Comparison of ENCODE assay signal across 9 cellular contexts in genomic region chr7:129169171-129169643, GRCh38. TPM values are rescaled to one million over a fixed set of nuclear protein-coding genes. Genes with fewer than 3 reads are reported as not detected.
DNase-seq lines count a peak whose midpoint lies in the region; ATAC-seq, FAIRE-seq and TF ChIP-seq lines count a peak whose summit lies in the region.
"Had no signal": no experiment of that assay in that cellular context is flagged by ENCODE, and none has a peak within 500 bp of the region (broad histone marks: within the 10 kb centered on the region; RNA-seq: fewer than 3 reads in every experiment).

No MANE protein-coding gene starts in this region.

- WGBS in lower leg skin, 2 donors, result 8 to 10% methylated on average over 30 to 33 of the region's 46 CpGs

- H3K36me3 ChIP-seq in Peyer's patch, result no peaks in the 10 kb centered on the region

- peak overlapping the region; percentile 79 to 80 for H3K4me3 Mint-ChIP-seq in stimulated activated naive B cell treated with anti-CD40 and anti-IgM and Interleukin-4, amounts not matched to agents 10 μg/mL and 1 μg/mL and 100 μg/mL, for 72 hours

- TF ChIP-seq POLR2A in Peyer's patch (IDR thresholded peaks at IDR 0.05) (no peak), lower leg skin (IDR thresholded peaks at IDR 0.05) (no peak)

- peak overlapping the region; percentile 44 to 56 (median 54) for H3K4me3 ChIP-seq in Peyer's patch
- H3K4me3 ChIP-seq in cardiac fibroblast (replicated peaks in 1 of 2; ENCODE audit: low read depth in 2 of 2, low read length in 2 of 2), result peak overlapping the region; percentile 43 to 49
- peak overlapping the region; percentile 7 for H3K4me3 ChIP-seq in lower leg skin (ENCODE audit: low read depth, poor library complexity, severe bottlenecking)
- H3K4me3 ChIP-seq: A549 had no signal

- H3K4me1 Mint-ChIP-seq in stimulated activated naive B cell treated with anti-CD40 and anti-IgM and Interleukin-4, amounts not matched to agents 10 μg/mL and 1 μg/mL and 100 μg/mL, for 72 hours, result peaks cover 42 to 70% of the 10 kb centered on the region in 2 donors

- peak overlapping the region; percentile 50 to 80 (median 60) for H3K27ac ChIP-seq in Peyer's patch
- H3K27ac ChIP-seq: A549 had no signal

- H3K9me3 ChIP-seq in Peyer's patch, result no peaks in the 10 kb centered on the region
- H3K9me3 ChIP-seq: A549 had no signal

- H3K27me3 Mint-ChIP-seq in stimulated activated naive B cell treated with anti-CD40 and anti-IgM and Interleukin-4, amounts not matched to agents 10 μg/mL and 1 μg/mL and 100 μg/mL, for 72 hours, result no peaks in the 10 kb centered on the region

- intact Hi-C loops in lower leg skin (cut with DNase I; ENCODE audit: low total_unique reads), result no loop called here

- DNase-seq in NCI-H1436 (lab: John Stamatoyannopoulos, UW) (peak; percentile 51), NCI-H1436 treated with DMSO at 0.1 percent for 48 hours (lab: John Stamatoyannopoulos, UW) (no peak), Peyer's patch (peak; percentile 58 to 68 (median 61)), cardiac fibroblast (ENCODE audit: low read depth in 2 of 2) (peak in 1 of 2 donors; percentile 39), lower leg skin (ENCODE audit: low spot score in 2 of 2) (peak in 1 of 2 donors; percentile 89), D721Med (ENCODE audit: insufficient read length, low spot score) (no peak), NK-92 (lab: John Stamatoyannopoulos, UW; ENCODE audit: unreplicated experiment) (no peak)
- DNase-seq in stimulated activated naive B cell treated with anti-CD40 and anti-IgM and Interleukin-4, amounts not matched to agents 10 μg/mL and 1 μg/mL and 100 μg/mL, for 72 hours, result no peak

- peaks cover 0 to 9% (median 4%) of the 10 kb centered on the region in 4 donors for H3K4me1 ChIP-seq in Peyer's patch
- H3K4me1 ChIP-seq: A549 had no signal

- peak overlapping the region; percentile 90 for H3K27ac Mint-ChIP-seq in stimulated activated naive B cell treated with anti-CD40 and anti-IgM and Interleukin-4, amounts not matched to agents 10 μg/mL and 1 μg/mL and 100 μg/mL, for 72 hours

- H3K36me3 Mint-ChIP-seq in stimulated activated naive B cell treated with anti-CD40 and anti-IgM and Interleukin-4, amounts not matched to agents 10 μg/mL and 1 μg/mL and 100 μg/mL, for 72 hours, result peaks cover 35 to 71% of the 10 kb centered on the region in 2 donors

- H3K9me3 Mint-ChIP-seq in stimulated activated naive B cell treated with anti-CD40 and anti-IgM and Interleukin-4, amounts not matched to agents 10 μg/mL and 1 μg/mL and 100 μg/mL, for 72 hours, result no peaks in the 10 kb centered on the region

- no peak for FAIRE-seq in D721Med (lab: Jason Lieb, UNC)
- FAIRE-seq: A549 had no signal

- peak; percentile 34 to 54 for ATAC-seq in stimulated activated naive B cell treated with anti-CD40 and anti-IgM and Interleukin-4, amounts not matched to agents 10 μg/mL and 1 μg/mL and 100 μg/mL, for 72 hours (replicated peaks)

- H3K27me3 ChIP-seq in Peyer's patch, result no peaks in the 10 kb centered on the region

- no peak for TF ChIP-seq CTCF in Peyer's patch (IDR thresholded peaks at IDR 0.05)
- TF ChIP-seq CTCF in cardiac fibroblast (IDR thresholded peaks at IDR 0.05; ENCODE audit: low read depth, low read length), result no peak
- TF ChIP-seq CTCF in lower leg skin (IDR thresholded peaks at IDR 0.05), result no peak
- no peak for TF ChIP-seq CTCF in D721Med (IDR thresholded peaks at IDR 0.05; ENCODE audit: insufficient read depth, missing control alignments)

RNA-seq across cellular contexts. Expression of gene SMO, which starts 19.2 kb away (rescaled TPM):
- total RNA-seq in Peyer's patch (10 to 100 TPM in 1 of 4 donors, 1 to 10 TPM in 2, under 1 TPM in 1; 0.70 to 14.9 (median 2.2) TPM), lower leg skin (10 to 100 TPM in 3 of 4 donors, 1 to 10 TPM in 1; 9.7 to 19.4 (median 14.7) TPM)

RNA-seq across cellular contexts. Expression of gene TSPAN33, which starts 24.7 kb away (rescaled TPM):
- total RNA-seq in Peyer's patch (10 to 100 TPM in 1 of 4 donors, 1 to 10 TPM in 3; 1.0 to 28.9 (median 3.5) TPM), lower leg skin (10 to 100 TPM in 2 of 4 donors, 1 to 10 TPM in 2; 7.4 to 13.4 (median 9.9) TPM)

RNA-seq across cellular contexts. Expression of gene AHCYL2, which starts 55.6 kb away (rescaled TPM):
- total RNA-seq in Peyer's patch (100 to 1,000 TPM in 1 of 4 donors, 10 to 100 TPM in 3; 37.1 to 186 (median 60.0) TPM), lower leg skin (10 to 100 TPM; 31.1 to 45.8 (median 39.2) TPM)

Comparison
In these comparisons a context has a peak if more than half of its experiments do, and no peak if none do; other contexts are left out.
1. DNase-seq: peak in NCI-H1436 (single experiment) and Peyer's patch (3 of 3); none in NCI-H1436 treated with DMSO at 0.1 percent for 48 hours (single experiment), stimulated activated naive B cell treated with anti-CD40 and anti-IgM and Interleukin-4, amounts not matched to agents 10 μg/mL and 1 μg/mL and 100 μg/mL, for 72 hours (single experiment), D721Med (single experiment) and NK-92 (single experiment).
2. Peak in every context shown above with its lines, with median percentiles within 50 percentile points of each other: H3K4me3 ChIP-seq.